In genomic region chr6:31559958-31560696, GRCh38 we compare ENCODE assay signal across 8 cellular contexts. TPM values are rescaled to one million over a fixed set of nuclear protein-coding genes. Genes with fewer than 3 reads are reported as not detected.
DNase-seq lines count a peak whose midpoint lies in the region; ATAC-seq, FAIRE-seq and TF ChIP-seq lines count a peak whose summit lies in the region.

No MANE protein-coding gene starts in this region.

- CTCF ChIA-PET in GM12878 (lab: Yijun Ruan, JAX): interaction anchor here (0.9 to 34.8 kb wide), 5 partner anchors 8 to 28 kb away, joined by 4 to 2098 read pairs (median 27); partner anchors contain the start of genes LST1, LTA, LTB and NCR3

- H3K9me3 ChIP-seq in GM12878 (replicated peaks; ENCODE audit: control insufficient read depth, insufficient read depth, low read length) (no peaks in the 10 kb centered on the region), thyroid gland (no peaks in the 10 kb centered on the region)

- SMC1A ChIA-PET in GM12878 (lab: Charles Lee; ENCODE audit: uncharacterized antibody, unreplicated experiment): interaction anchor here (0.9 to 34.7 kb wide), 5 partner anchors 9 to 64 kb away, joined by 3 to 1989 read pairs (median 7); partner anchors contain the start of genes ATP6V1G2, LST1, LTA and LTB

- no peak; the same call in 1 of the 2 replicates for TF ChIP-seq POLR2A in GM12878 (IDR thresholded peaks at IDR 0.05; ENCODE audit: low read depth, low read length)
- no peak for TF ChIP-seq POLR2A in thyroid gland (IDR thresholded peaks at IDR 0.05)

- RAD21 ChIA-PET in GM12878 (lab: Charles Lee; ENCODE audit: unreplicated experiment): interaction anchor here (0.5 to 15.9 kb wide), 5 partner anchors 9 to 265 kb away, joined by 3 to 620 read pairs (median 62); partner anchors contain the start of genes ATP6V1G2, LST1, LTA and LTB

- in situ Hi-C loops in GM12878 (cut with MboI): loop anchor here (25.0 kb wide), 2 partner anchors 1052 to 1402 kb away; partner anchors contain the start of genes BRD2 and HLA-DMA

- no TSS peak for BruUV-seq in GM12878 (replicated peaks; lab: Mats Ljungman, UMichigan)

- TF ChIP-seq CTCF in GM12878 (IDR thresholded peaks at IDR 0.05 in 2 of 3, conservative IDR thresholded peaks at IDR 0.05 in 1 of 3; ENCODE audit: control insufficient read depth in 2 of 3, extremely low read depth in 1 of 3, insufficient read depth in 1 of 3, low read depth in 3 of 3, low read length in 3 of 3) (0 out of 6 replicates have a peak, but pooled peaks of 1 of the 3 experiments have one; percentile 2), thyroid gland (IDR thresholded peaks at IDR 0.05) (no peak)

- WGBS in GM12878 (ENCODE audit: insufficient coverage, insufficient replicate concordance, low lambda C conversion rate, missing lambda C conversion rate): 0% methylated on average over 7 of the region's 7 CpGs
- WGBS in thyroid gland, 2 donors: 61 to 73% methylated on average over 7 of the region's 7 CpGs

- H3K4me1 ChIP-seq in GM12878 (ENCODE audit: control insufficient read depth, insufficient read depth, low read length) (peaks cover 79% of the 10 kb centered on the region), thyroid gland (peaks cover 0 to 28% of the 10 kb centered on the region in 2 donors)

- DNase-seq in stimulated activated CD4-positive, alpha-beta T cell treated with anti-CD3 and anti-CD28 coated beads, Interleukin-1b, Interleukin-23, amount 100 ng/mL, for 48 hours: peak; percentile 70
- no peak for DNase-seq in stimulated activated CD4-positive, alpha-beta T cell treated with anti-CD3 and anti-CD28 coated beads, Interleukin-12 subunit alpha, Interleukin-12 subunit beta, amount 100 ng/mL, for 4 hours
- DNase-seq in RCC 7860 (ENCODE audit: low spot score) (peak; percentile 88), GM12878 (ENCODE audit: low read depth, low spot score) (peak; percentile 88), left colon (peak; percentile 51 to 58), thyroid gland (peak; percentile 35 to 38), NCI-H82 treated with DMSO at 0.1 percent for 48 hours (lab: John Stamatoyannopoulos, UW; ENCODE audit: unreplicated experiment) (no peak)

- H3K4me2 ChIP-seq in GM12878 (ENCODE audit: control insufficient read depth, insufficient read depth): peak overlapping the region; percentile 94

- POLR2A ChIA-PET in GM12878 (lab: Charles Lee): interaction anchor here (0.8 to 9.1 kb wide), 10 partner anchors 9 to 56 kb away, joined by 3 to 255 read pairs (median 6); partner anchors contain the start of genes DDX39B, LTB, NCR3 and NFKBIL1

- peak overlapping the region; percentile 55; the same call in 1 of the 2 replicates for H3K4me3 ChIP-seq in GM12878
- H3K4me3 ChIP-seq in thyroid gland (replicated peaks in 1 of 3): no peak overlapping the region

- H3K27ac ChIP-seq in GM12878 (ENCODE audit: control insufficient read depth, insufficient read depth) (peak overlapping the region; percentile 99), thyroid gland (peak overlapping the region in 2 of 3 donors; percentile 22 to 47)

- intact Hi-C loops in GM12878 (cut with micrococcal nuclease; ENCODE audit: unreplicated experiment) (loop anchor here (1.0 to 2.0 kb wide), 3 partner anchors 8 to 21 kb away; no protein-coding TSS in a partner anchor), left colon (cut with DNase I, micrococcal nuclease) (no loop called here), thyroid gland (cut with DNase I) (no loop called here)

- TF ChIP-seq EP300 in GM12878 (IDR thresholded peaks at IDR 0.05; ENCODE audit: borderline replicate concordance in 1 of 2, control insufficient read depth in 1 of 2, low read depth in 2 of 2, low read length in 2 of 2): 0 out of 4 replicates have a peak, but pooled peaks of 1 of the 2 experiments have one; percentile 42

- H3K79me2 ChIP-seq in GM12878 (ENCODE audit: control insufficient read depth, insufficient read depth, low read length): peaks cover 16% of the 10 kb centered on the region

- H3K27me3 ChIP-seq in GM12878 (replicated peaks in 1 of 2; ENCODE audit: control insufficient read depth in 2 of 2, insufficient read depth in 2 of 2, low read length in 1 of 2) (no peaks in the 10 kb centered on the region), thyroid gland (no peaks in the 10 kb centered on the region)

- TF ChIP-seq RAD21 in GM12878 (IDR thresholded peaks at IDR 0.05; ENCODE audit: insufficient read depth, low read depth, low read length): peak; percentile 1; the same call in 1 of the 2 replicates

- FAIRE-seq in RCC 7860 (lab: Jason Lieb, UNC): peak; percentile 75
- peak; percentile 52 for FAIRE-seq in GM12878 (lab: Jason Lieb, UNC)

- no peak overlapping the region for H2AFZ ChIP-seq in GM12878 (ENCODE audit: control insufficient read depth, low read depth, low read length)

- peaks cover 0 to 8% of the 10 kb centered on the region in 2 experiments; a peak in 2 of 4 replicates for H3K36me3 ChIP-seq in GM12878 (ENCODE audit: control insufficient read depth in 2 of 2, insufficient read depth in 2 of 2, low read length in 1 of 2)
- peaks cover 16 to 29% of the 10 kb centered on the region in 2 donors for H3K36me3 ChIP-seq in thyroid gland

- ATAC-seq in HG03045 (IDR thresholded peaks at IDR 0.05; ENCODE audit: unreplicated experiment): peak; percentile 61
- peak; percentile 77 for ATAC-seq in GM12878
- ATAC-seq in left colon: peak; percentile 34

- no peaks in the 10 kb centered on the region for H4K20me1 ChIP-seq in GM12878 (ENCODE audit: control insufficient read depth, insufficient read depth)

- peak overlapping the region; percentile 84 for H3K9ac ChIP-seq in GM12878 (ENCODE audit: control insufficient read depth, insufficient read depth, low read length)

RNA-seq across cellular contexts. Expression of gene LTA, which starts 12.0 kb away (rescaled TPM):
- total RNA-seq in GM12878 (2013; cell fraction: nucleolus; rRNA removed): 9.0 and 10.2 TPM in 2 replicates
- total RNA-seq in GM12878 (2014; rRNA removed) (50.0 and 50.2 TPM in 2 replicates), GM12878 (2014; rRNA removed; fragmentation: Illumina TruSeq; extraction: Trizol) (35.8 and 36.4 TPM in 2 replicates), GM12878 (2021) (69.8 and 72.5 TPM in 2 replicates), left colon (under 1 TPM in 1 of 2 donors, not detected in 1; 0.36 TPM), thyroid gland (not detected)
- polyA plus RNA-seq in GM12878 (2011; ENCODE audit: low read depth): 45.5 TPM
- polyA plus RNA-seq in GM12878 (2011; rRNA removed) (10.6 and 27.5 TPM in 2 replicates), GM12878 (2014; fragmentation: Illumina TruSeq; extraction: Trizol) (84.7 and 94.0 TPM in 2 replicates), GM12878 (2014; fragmentation: Nextera tagmentation; extraction: Ambion mirVana) (100 to 1,000 TPM in 1 of 2 experiments, 10 to 100 TPM in 1; 87.8 to 100 TPM), GM12878 (2014; rRNA removed) (40.8 and 46.9 TPM in 2 replicates), GM12878 (2016; fragmentation: Nextera tagmentation; extraction: Ambion mirVana) (10 to 100 TPM; 80.3 to 88.3 TPM)
- polyA plus RNA-seq in GM12878 (2011; cell fraction: cytosol; rRNA removed): 30.5 and 33.8 TPM in 2 replicates
- 26.1 and 29.1 TPM in 2 replicates for polyA plus RNA-seq in GM12878 (2011; cell fraction: nucleus; rRNA removed)
- polyA plus RNA-seq in GM12878 (2012): 70.4 and 102 TPM in 2 replicates
- 17.0 and 17.4 TPM in 2 replicates for polyA minus RNA-seq in GM12878 (2011; rRNA and poly(A)+ RNA removed)
- 19.0 and 20.9 TPM in 2 replicates for polyA minus RNA-seq in GM12878 (2011; cell fraction: cytosol; rRNA and poly(A)+ RNA removed)
- 4.0 and 4.9 TPM in 2 replicates for polyA minus RNA-seq in GM12878 (2011; cell fraction: nucleus; rRNA and poly(A)+ RNA removed)

RNA-seq across cellular contexts. Expression of gene NFKBIL1, which starts 12.7 kb away (rescaled TPM):
- 15.8 and 17.1 TPM in 2 replicates for total RNA-seq in GM12878 (2013; cell fraction: nucleolus; rRNA removed)
- total RNA-seq in GM12878 (2014; rRNA removed) (11.2 and 14.1 TPM in 2 replicates), GM12878 (2014; rRNA removed; fragmentation: Illumina TruSeq; extraction: Trizol) (5.3 and 5.4 TPM in 2 replicates), GM12878 (2021) (11.9 and 12.0 TPM in 2 replicates), left colon (10 to 100 TPM; 14.4 to 18.0 TPM), thyroid gland (10 to 100 TPM; 23.7 to 34.0 (median 27.5) TPM)
- 3.5 TPM for polyA plus RNA-seq in GM12878 (2011; ENCODE audit: low read depth)
- polyA plus RNA-seq in GM12878 (2011; rRNA removed) (3.1 and 5.9 TPM in 2 replicates), GM12878 (2014; fragmentation: Illumina TruSeq; extraction: Trizol) (0.65 and 1.5 TPM in 2 replicates), GM12878 (2014; fragmentation: Nextera tagmentation; extraction: Ambion mirVana) (under 1 TPM; 0.19 to 0.64 TPM), GM12878 (2014; rRNA removed) (13.9 and 15.1 TPM in 2 replicates), GM12878 (2016; fragmentation: Nextera tagmentation; extraction: Ambion mirVana) (10 to 100 TPM in 1 of 2 experiments, 1 to 10 TPM in 1; 8.2 to 11.1 TPM)
- polyA plus RNA-seq in GM12878 (2011; cell fraction: cytosol; rRNA removed): 9.2 and 15.5 TPM in 2 replicates
- 17.1 and 26.5 TPM in 2 replicates for polyA plus RNA-seq in GM12878 (2011; cell fraction: nucleus; rRNA removed)
- polyA plus RNA-seq in GM12878 (2012): 15.7 and 19.0 TPM in 2 replicates
- polyA minus RNA-seq in GM12878 (2011; rRNA and poly(A)+ RNA removed): 2.8 and 7.6 TPM in 2 replicates
- polyA minus RNA-seq in GM12878 (2011; cell fraction: cytosol; rRNA and poly(A)+ RNA removed): 3.7 and 6.3 TPM in 2 replicates
- polyA minus RNA-seq in GM12878 (2011; cell fraction: nucleus; rRNA and poly(A)+ RNA removed): 4.5 and 11.0 TPM in 2 replicates

RNA-seq across cellular contexts. Expression of gene ATP6V1G2, which starts 13.7 kb away (rescaled TPM):
- total RNA-seq in GM12878 (2013; cell fraction: nucleolus; rRNA removed): 3.5 and 6.3 TPM in 2 replicates
- total RNA-seq in GM12878 (2014; rRNA removed) (2.2 and 2.5 TPM in 2 replicates), GM12878 (2014; rRNA removed; fragmentation: Illumina TruSeq; extraction: Trizol) (2.7 and 2.9 TPM in 2 replicates), GM12878 (2021) (2.5 and 3.5 TPM in 2 replicates), left colon (under 1 TPM; 0.58 to 0.92 TPM), thyroid gland (1 to 10 TPM; 1.2 to 3.9 (median 2.6) TPM)
- 2.1 TPM for polyA plus RNA-seq in GM12878 (2011; ENCODE audit: low read depth)
- polyA plus RNA-seq in GM12878 (2011; rRNA removed) (8.9 and 11.1 TPM in 2 replicates), GM12878 (2014; fragmentation: Illumina TruSeq; extraction: Trizol) (4.3 and 4.9 TPM in 2 replicates), GM12878 (2014; fragmentation: Nextera tagmentation; extraction: Ambion mirVana) (under 1 TPM; 0.45 to 0.58 TPM), GM12878 (2014; rRNA removed) (2.6 and 3.5 TPM in 2 replicates), GM12878 (2016; fragmentation: Nextera tagmentation; extraction: Ambion mirVana) (1 to 10 TPM; 2.8 to 3.1 TPM)
- 4.8 and 5.9 TPM in 2 replicates for polyA plus RNA-seq in GM12878 (2011; cell fraction: cytosol; rRNA removed)
- 12.0 and 12.5 TPM in 2 replicates for polyA plus RNA-seq in GM12878 (2011; cell fraction: nucleus; rRNA removed)
- 2.4 and 3.1 TPM in 2 replicates for polyA plus RNA-seq in GM12878 (2012)
- 1.7 and 2.7 TPM in 2 replicates for polyA minus RNA-seq in GM12878 (2011; rRNA and poly(A)+ RNA removed)
- 0.94 TPM in 1 of 2 replicates, not detected in the other for polyA minus RNA-seq in GM12878 (2011; cell fraction: cytosol; rRNA and poly(A)+ RNA removed)
- 1.8 and 2.3 TPM in 2 replicates for polyA minus RNA-seq in GM12878 (2011; cell fraction: nucleus; rRNA and poly(A)+ RNA removed)

RNA-seq across cellular contexts. Expression of gene TNF, which starts 15.2 kb away (rescaled TPM):
- 19.7 and 21.4 TPM in 2 replicates for total RNA-seq in GM12878 (2013; cell fraction: nucleolus; rRNA removed)
- 89.1 and 92.9 TPM in 2 replicates for total RNA-seq in GM12878 (2014; rRNA removed)
- total RNA-seq in GM12878 (2014; rRNA removed; fragmentation: Illumina TruSeq; extraction: Trizol): 68.6 and 70.2 TPM in 2 replicates
- 80.5 and 83.9 TPM in 2 replicates for total RNA-seq in GM12878 (2021)
- 12.5 TPM for polyA plus RNA-seq in GM12878 (2011; ENCODE audit: low read depth)
- polyA plus RNA-seq in GM12878 (2011; rRNA removed): 15.0 and 22.7 TPM in 2 replicates
- 28.8 and 29.4 TPM in 2 replicates for polyA plus RNA-seq in GM12878 (2011; cell fraction: cytosol; rRNA removed)
- 74.0 and 77.8 TPM in 2 replicates for polyA plus RNA-seq in GM12878 (2011; cell fraction: nucleus; rRNA removed)
- polyA plus RNA-seq in GM12878 (2012): 26.7 and 36.6 TPM in 2 replicates
- 50.6 and 74.3 TPM in 2 replicates for polyA plus RNA-seq in GM12878 (2014; fragmentation: Illumina TruSeq; extraction: Trizol)
- 10 to 100 TPM; 18.0 to 30.2 TPM for polyA plus RNA-seq in GM12878 (2014; fragmentation: Nextera tagmentation; extraction: Ambion mirVana)
- polyA plus RNA-seq in GM12878 (2014; rRNA removed): 94.8 and 97.1 TPM in 2 replicates
- 10 to 100 TPM; 49.4 to 53.5 TPM for polyA plus RNA-seq in GM12878 (2016; fragmentation: Nextera tagmentation; extraction: Ambion mirVana)
- 12.1 and 23.3 TPM in 2 replicates for polyA minus RNA-seq in GM12878 (2011; rRNA and poly(A)+ RNA removed)
- polyA minus RNA-seq in GM12878 (2011; cell fraction: cytosol; rRNA and poly(A)+ RNA removed): 14.3 and 17.4 TPM in 2 replicates
- polyA minus RNA-seq in GM12878 (2011; cell fraction: nucleus; rRNA and poly(A)+ RNA removed): 34.0 and 36.5 TPM in 2 replicates
- 1 to 10 TPM in 1 of 2 donors, under 1 TPM in 1; 0.27 to 1.4 TPM for total RNA-seq in left colon
- total RNA-seq in thyroid gland: under 1 TPM in 1 of 4 donors, not detected in 3; 0.42 TPM

RNA-seq across cellular contexts. Expression of gene DDX39B, which starts 18.3 kb away (rescaled TPM):
- 503 and 551 TPM in 2 replicates for total RNA-seq in GM12878 (2013; cell fraction: nucleolus; rRNA removed)
- total RNA-seq in GM12878 (2014; rRNA removed): 542 and 564 TPM in 2 replicates
- 316 and 317 TPM in 2 replicates for total RNA-seq in GM12878 (2014; rRNA removed; fragmentation: Illumina TruSeq; extraction: Trizol)
- total RNA-seq in GM12878 (2021): 337 and 345 TPM in 2 replicates
- 166 TPM for polyA plus RNA-seq in GM12878 (2011; ENCODE audit: low read depth)
- polyA plus RNA-seq in GM12878 (2011; rRNA removed): 399 and 625 TPM in 2 replicates
- polyA plus RNA-seq in GM12878 (2011; cell fraction: cytosol; rRNA removed): 854 and 1,032 TPM in 2 replicates
- 1,451 and 1,606 TPM in 2 replicates for polyA plus RNA-seq in GM12878 (2011; cell fraction: nucleus; rRNA removed)
- 337 and 387 TPM in 2 replicates for polyA plus RNA-seq in GM12878 (2012)
- polyA plus RNA-seq in GM12878 (2014; fragmentation: Illumina TruSeq; extraction: Trizol): 379 and 384 TPM in 2 replicates
- 100 to 1,000 TPM; 271 to 277 TPM for polyA plus RNA-seq in GM12878 (2014; fragmentation: Nextera tagmentation; extraction: Ambion mirVana)
- 661 and 728 TPM in 2 replicates for polyA plus RNA-seq in GM12878 (2014; rRNA removed)
- polyA plus RNA-seq in GM12878 (2016; fragmentation: Nextera tagmentation; extraction: Ambion mirVana): 100 to 1,000 TPM; 275 to 296 TPM
- 683 and 1,173 TPM in 2 replicates for polyA minus RNA-seq in GM12878 (2011; rRNA and poly(A)+ RNA removed)
- polyA minus RNA-seq in GM12878 (2011; cell fraction: cytosol; rRNA and poly(A)+ RNA removed): 192 and 243 TPM in 2 replicates
- 336 and 534 TPM in 2 replicates for polyA minus RNA-seq in GM12878 (2011; cell fraction: nucleus; rRNA and poly(A)+ RNA removed)
- 100 to 1,000 TPM; 221 to 269 TPM for total RNA-seq in left colon
- 100 to 1,000 TPM; 296 to 339 (median 314) TPM for total RNA-seq in thyroid gland

Comparison
In these comparisons a context has a peak if more than half of its experiments do, and no peak if none do; other contexts are left out.
1. DNase-seq: peak in stimulated activated CD4-positive, alpha-beta T cell treated with anti-CD3 and anti-CD28 coated beads, Interleukin-1b, Interleukin-23, amount 100 ng/mL, for 48 hours (single experiment), RCC 7860 (single experiment), GM12878 (single experiment), left colon (2 of 2) and thyroid gland (2 of 2); none in stimulated activated CD4-positive, alpha-beta T cell treated with anti-CD3 and anti-CD28 coated beads, Interleukin-12 subunit alpha, Interleukin-12 subunit beta, amount 100 ng/mL, for 4 hours (single experiment) and NCI-H82 treated with DMSO at 0.1 percent for 48 hours (single experiment).
2. RNA of gene LTA, which starts 12.0 kb away (total RNA-seq): 9.0 to 72.5 TPM in GM12878; 0.36 TPM in left colon and not detected in thyroid gland; every median in the first group is over 4 times any median in the second.
3. Peak in every context shown above with its lines, with median percentiles within 50 percentile points of each other: ATAC-seq.